Comparison of ENCODE assay signal across 20 cellular contexts in genomic region chr7:37930226-37930948, GRCh38. TPM values are rescaled to one million over a fixed set of nuclear protein-coding genes. Genes with fewer than 3 reads are reported as not detected.
DNase-seq lines count a peak whose midpoint lies in the region; ATAC-seq and TF ChIP-seq lines count a peak whose summit lies in the region.
"Had no signal": no experiment of that assay in that cellular context is flagged by ENCODE, and none has a peak within 500 bp of the region (broad histone marks: within the 10 kb centered on the region; RNA-seq: fewer than 3 reads in every experiment).

No MANE protein-coding gene starts in this region.

- in situ Hi-C loops in gastrocnemius medialis (cut with MboI; ENCODE audit: low sequenced_read_pairs in 4 of 4) = no loop called here

- no peak for TF ChIP-seq CTCF in AG10803 (conservative IDR thresholded peaks at IDR 0.05; ENCODE audit: low read length)
- TF ChIP-seq CTCF in VCaP (conservative IDR thresholded peaks at IDR 0.05) = no peak
- no peak for TF ChIP-seq CTCF in gastrocnemius medialis (IDR thresholded peaks at IDR 0.05 in 4 of 5, conservative IDR thresholded peaks at IDR 0.05 in 1 of 5)
- TF ChIP-seq CTCF in CD8-positive, alpha-beta T cell (IDR thresholded peaks at IDR 0.05) = no peak
- TF ChIP-seq CTCF in tibial nerve (IDR thresholded peaks at IDR 0.05) = no peak

- WGBS in tibial nerve, 2 donors = 71 to 80% methylated on average over 5 of the region's 5 CpGs

- no peak for ATAC-seq in gastrocnemius medialis
- ATAC-seq in CD8-positive, alpha-beta T cell = no peak
- no peak for ATAC-seq in activated naive CD4-positive, alpha-beta T cell treated with anti-CD3 and anti-CD28 coated beads, Interleukin-2, amount 50 U/mL, for 72 hours
- ATAC-seq: activated CD4-positive, alpha-beta T cell treated with anti-CD3 and anti-CD28 coated beads for 36 hours; left cardiac atrium had no signal

- no peaks in the 10 kb centered on the region for H3K4me1 Mint-ChIP-seq in CD8-positive, alpha-beta T cell (ENCODE audit: low read depth)
- H3K4me1 Mint-ChIP-seq: activated CD4-positive, alpha-beta T cell treated with anti-CD3 and anti-CD28 coated beads for 36 hours; B cell had no signal

- H3K36me3 ChIP-seq in gastrocnemius medialis (no peaks in the 10 kb centered on the region), tibial nerve (peaks cover 0 to 7% (median 0%) of the 10 kb centered on the region in 3 donors)
- H3K36me3 ChIP-seq in CD8-positive, alpha-beta T cell (ENCODE audit: insufficient read depth, low read length) = no peaks in the 10 kb centered on the region
- H3K36me3 ChIP-seq: breast epithelium had no signal

- POLR2A ChIA-PET in CD8-positive, alpha-beta T cell (lab: Charles Lee) = no interaction called here

- H3K27me3 Mint-ChIP-seq in CD8-positive, alpha-beta T cell (ENCODE audit: low read depth) = peaks cover 2% of the 10 kb centered on the region

- H3K27ac Mint-ChIP-seq in CD8-positive, alpha-beta T cell = no peak overlapping the region
- no peak overlapping the region for H3K27ac Mint-ChIP-seq in activated naive CD4-positive, alpha-beta T cell treated with anti-CD3 and anti-CD28 coated beads, Interleukin-2, amount 50 U/mL, for 72 hours
- H3K27ac Mint-ChIP-seq: activated CD4-positive, alpha-beta T cell treated with anti-CD3 and anti-CD28 coated beads for 36 hours; activated naive CD4-positive, alpha-beta T cell treated with anti-CD3 and anti-CD28 coated beads for 36 hours; B cell had no signal

- peak; percentile 61 for DNase-seq in AG10803 (ENCODE audit: low read depth)
- DNase-seq in foreskin melanocyte = peak; percentile 35
- DNase-seq in gastrocnemius medialis = no peak
- no peak for DNase-seq in NCI-H187 treated with DMSO at 0.1 percent for 48 hours (lab: John Stamatoyannopoulos, UW)
- DNase-seq in CD8-positive, alpha-beta T cell = no peak
- DNase-seq in activated naive CD4-positive, alpha-beta T cell treated with anti-CD3 and anti-CD28 coated beads, Interleukin-2, amount 50 U/mL, for 72 hours (ENCODE audit: low spot score in 2 of 2) = no peak
- no peak for DNase-seq in tibial nerve (ENCODE audit: low spot score in 2 of 2)
- DNase-seq: activated CD4-positive, alpha-beta T cell treated with anti-CD3 and anti-CD28 coated beads for 36 hours; activated naive CD4-positive, alpha-beta T cell treated with anti-CD3 and anti-CD28 coated beads for 36 hours; DMS 273 treated with DMSO at 0.1 percent for 48 hours; left cardiac atrium; NCI-H524; posterior cingulate gyrus; stimulated activated CD4-positive, alpha-beta T cell treated with anti-CD3 and anti-CD28 coated beads, Interleukin-12 subunit alpha, Interleukin-12 subunit beta, amount 100 ng/mL, for 4 hours; stimulated activated naive CD4-positive, alpha-beta T cell treated with Interleukin-2 at 50 U/mL for 16 hours; T1000 had no signal

- no peaks in the 10 kb centered on the region for H3K36me3 Mint-ChIP-seq in CD8-positive, alpha-beta T cell
- H3K36me3 Mint-ChIP-seq in activated naive CD4-positive, alpha-beta T cell treated with anti-CD3 and anti-CD28 coated beads, Interleukin-2, amount 50 U/mL, for 72 hours = no peaks in the 10 kb centered on the region

- no peak for TF ChIP-seq EP300 in tibial nerve (IDR thresholded peaks at IDR 0.05)

- intact Hi-C loops in gastrocnemius medialis (cut with DNase I; ENCODE audit: low total_unique reads) = no loop called here
- intact Hi-C loops in CD8-positive, alpha-beta T cell (cut with DNase I, micrococcal nuclease) = no loop called here

- TF ChIP-seq POLR2A in gastrocnemius medialis (IDR thresholded peaks at IDR 0.05) (no peak), tibial nerve (IDR thresholded peaks at IDR 0.05) (no peak)

- H3K9me3 Mint-ChIP-seq in CD8-positive, alpha-beta T cell = peaks cover 7% of the 10 kb centered on the region
- peaks cover 0 to 3% of the 10 kb centered on the region in 2 donors for H3K9me3 Mint-ChIP-seq in activated naive CD4-positive, alpha-beta T cell treated with anti-CD3 and anti-CD28 coated beads, Interleukin-2, amount 50 U/mL, for 72 hours

- CTCF ChIA-PET in CD8-positive, alpha-beta T cell (lab: Charles Lee) = no interaction called here

- H3K27ac ChIP-seq in VCaP = peak overlapping the region; percentile 64
- peak overlapping the region in 3 of 4 donors; percentile 2 to 29 (median 21) for H3K27ac ChIP-seq in gastrocnemius medialis
- H3K27ac ChIP-seq in CD8-positive, alpha-beta T cell (ENCODE audit: low read depth, low read length) = no peak overlapping the region
- H3K27ac ChIP-seq in tibial nerve = peak overlapping the region in 2 of 4 donors; percentile 59 to 86
- H3K27ac ChIP-seq: breast epithelium, SK-N-MC had no signal

- no peak overlapping the region for H3K4me3 Mint-ChIP-seq in CD8-positive, alpha-beta T cell
- H3K4me3 Mint-ChIP-seq: activated CD4-positive, alpha-beta T cell treated with anti-CD3 and anti-CD28 coated beads for 36 hours; activated naive CD4-positive, alpha-beta T cell treated with anti-CD3 and anti-CD28 coated beads for 36 hours; B cell had no signal

- H3K27me3 ChIP-seq in gastrocnemius medialis = no peaks in the 10 kb centered on the region
- H3K27me3 ChIP-seq in CD8-positive, alpha-beta T cell (ENCODE audit: insufficient read depth, low read length) = no peaks in the 10 kb centered on the region
- no peaks in the 10 kb centered on the region for H3K27me3 ChIP-seq in tibial nerve
- H3K27me3 ChIP-seq: breast epithelium had no signal

- H3K4me3 ChIP-seq in AG10803 (ENCODE audit: low read length) (no peak overlapping the region), gastrocnemius medialis (no peak overlapping the region), tibial nerve (no peak overlapping the region)
- H3K4me3 ChIP-seq in CD8-positive, alpha-beta T cell (ENCODE audit: low read depth, low read length) = no peak overlapping the region
- H3K4me3 ChIP-seq: breast epithelium, SK-N-MC had no signal

- H3K4me1 ChIP-seq in gastrocnemius medialis (peaks cover 11 to 21% of the 10 kb centered on the region in 2 donors), tibial nerve (peaks cover 0 to 48% (median 8%) of the 10 kb centered on the region in 4 donors)
- no peaks in the 10 kb centered on the region for H3K4me1 ChIP-seq in CD8-positive, alpha-beta T cell (ENCODE audit: insufficient read depth, low read length)
- H3K4me1 ChIP-seq: breast epithelium had no signal

- H3K9me3 ChIP-seq in gastrocnemius medialis (no peaks in the 10 kb centered on the region), tibial nerve (peaks cover 0 to 7% (median 0%) of the 10 kb centered on the region in 4 donors)
- H3K9me3 ChIP-seq in CD8-positive, alpha-beta T cell (ENCODE audit: low read length) = no peaks in the 10 kb centered on the region

RNA-seq across cellular contexts. Expression of gene EPDR1, which starts 9.9 kb away (rescaled TPM):
- 10 to 100 TPM; 32.2 to 60.2 (median 47.5) TPM for total RNA-seq in gastrocnemius medialis
- under 1 TPM in 1 of 2 experiments, not detected in 1; 0.42 TPM for total RNA-seq in CD8-positive, alpha-beta T cell
- total RNA-seq in activated naive CD4-positive, alpha-beta T cell treated with anti-CD3 and anti-CD28 coated beads, Interleukin-2, amount 50 U/mL, for 72 hours = under 1 TPM; 0.66 to 0.82 TPM
- 10 to 100 TPM; 43.5 to 45.7 (median 45.0) TPM for total RNA-seq in tibial nerve
- total RNA-seq: B cell had no signal

RNA-seq across cellular contexts. Expression of gene SFRP4, which starts 13.8 kb away (rescaled TPM):
- total RNA-seq in gastrocnemius medialis (under 1 TPM in 3 of 4 donors, not detected in 1; 0.24 to 0.98 (median 0.71) TPM), tibial nerve (100 to 1,000 TPM in 1 of 4 donors, 10 to 100 TPM in 3; 28.2 to 236 (median 52.6) TPM)
- not detected for total RNA-seq in CD8-positive, alpha-beta T cell
- not detected for total RNA-seq in activated naive CD4-positive, alpha-beta T cell treated with anti-CD3 and anti-CD28 coated beads, Interleukin-2, amount 50 U/mL, for 72 hours
- total RNA-seq: activated CD4-positive, alpha-beta T cell treated with anti-CD3 and anti-CD28 coated beads for 36 hours; activated naive CD4-positive, alpha-beta T cell treated with anti-CD3 and anti-CD28 coated beads for 36 hours; B cell had no signal

Comparison
In these comparisons a context has a peak if more than half of its experiments do, and no peak if none do; other contexts are left out.
1. DNase-seq: peak in AG10803 (single experiment) and foreskin melanocyte (single experiment); none in gastrocnemius medialis (0 of 2), NCI-H187 treated with DMSO at 0.1 percent for 48 hours (single experiment), CD8-positive, alpha-beta T cell (0 of 7), activated naive CD4-positive, alpha-beta T cell treated with anti-CD3 and anti-CD28 coated beads, Interleukin-2, amount 50 U/mL, for 72 hours (0 of 2) and tibial nerve (0 of 2).
2. RNA of gene EPDR1, which starts 9.9 kb away (total RNA-seq): 32.2 to 60.2 TPM in gastrocnemius medialis and 43.5 to 45.7 TPM in tibial nerve; 0.66 to 0.82 TPM in activated naive CD4-positive, alpha-beta T cell treated with anti-CD3 and anti-CD28 coated beads, Interleukin-2, amount 50 U/mL, for 72 hours and 0.42 TPM in CD8-positive, alpha-beta T cell; every median in the first group is over 10 times any median in the second.
3. RNA of gene SFRP4, which starts 13.8 kb away (total RNA-seq): 28.2 to 236 TPM in tibial nerve; 0.24 to 0.98 TPM in gastrocnemius medialis, not detected in CD8-positive, alpha-beta T cell and not detected in activated naive CD4-positive, alpha-beta T cell treated with anti-CD3 and anti-CD28 coated beads, Interleukin-2, amount 50 U/mL, for 72 hours; every median in the first group is over 10 times any median in the second.